Comparison of ENCODE assay signal across 1 cellular context in genomic region chr19:38729653-38730469, GRCh38.
TF ChIP-seq lines count a peak whose summit lies in the region.

No MANE protein-coding gene starts in this region.

TF ChIP-seq in HepG2, 621 proteins besides CTCF, POLR2A, EP300 and RAD21 (continued from another document and continues in another):
- TF ChIP-seq HNF1B (CRISPR knock-in tag; IDR thresholded peaks at IDR 0.05) (no peak), CBFB (CRISPR knock-in tag; IDR thresholded peaks at IDR 0.05) (no peak), TSC22D2 (CRISPR knock-in tag; IDR thresholded peaks at IDR 0.05; ENCODE audit: borderline replicate concordance) (no peak), SMYD3 (CRISPR knock-in tag; IDR thresholded peaks at IDR 0.05) (no peak), ATRX (CRISPR knock-in tag; IDR thresholded peaks at IDR 0.05; ENCODE audit: borderline replicate concordance) (no peak), FOXP1 (IDR thresholded peaks at IDR 0.05) (no peak), FOXP1 (CRISPR knock-in tag; IDR thresholded peaks at IDR 0.05) (no peak), ZNF629 (CRISPR knock-in tag; conservative IDR thresholded peaks at IDR 0.05) (no peak), POLR2AphosphoS5 (IDR thresholded peaks at IDR 0.05; ENCODE audit: low read depth, low read length) (no peak), CCAR2 (optimal IDR thresholded peaks at IDR 0.05; ENCODE audit: low read depth, low read length) (no peak), ASH2L (IDR thresholded peaks at IDR 0.05; ENCODE audit: insufficient read length, low read depth, low read length) (no peak), BORCS8-MEF2B (CRISPR knock-in tag; IDR thresholded peaks at IDR 0.05) (0 out of 2 replicates have a peak, but pooled peaks have one; percentile 20), RXRB (CRISPR knock-in tag; IDR thresholded peaks at IDR 0.05; ENCODE audit: borderline replicate concordance) (peak; percentile 28; the same call in 1 of the 2 replicates), POGZ (CRISPR knock-in tag; IDR thresholded peaks at IDR 0.05) (no peak), SP5 (CRISPR knock-in tag; IDR thresholded peaks at IDR 0.05; ENCODE audit: borderline replicate concordance, low read depth) (no peak), ATF7-NPFF (CRISPR knock-in tag; IDR thresholded peaks at IDR 0.05; ENCODE audit: low read depth) (no peak), JARID2 (CRISPR knock-in tag; IDR thresholded peaks at IDR 0.05; ENCODE audit: insufficient replicate concordance) (no peak), SP1 (IDR thresholded peaks at IDR 0.05) (no peak), SP1 (CRISPR knock-in tag; IDR thresholded peaks at IDR 0.05) (no peak), TMF1 (CRISPR knock-in tag; IDR thresholded peaks at IDR 0.05; ENCODE audit: low read depth) (no peak), ZNF615 (CRISPR knock-in tag; IDR thresholded peaks at IDR 0.05; ENCODE audit: borderline replicate concordance) (no peak), ESRRA (CRISPR knock-in tag; IDR thresholded peaks at IDR 0.05; ENCODE audit: low read depth) (no peak), YEATS4 (CRISPR knock-in tag; IDR thresholded peaks at IDR 0.05; ENCODE audit: borderline replicate concordance) (no peak), HNRNPK (IDR thresholded peaks at IDR 0.05; ENCODE audit: low read depth, low read length, poor library complexity, severe bottlenecking) (no peak), ZNF124 (CRISPR knock-in tag; IDR thresholded peaks at IDR 0.05) (no peak), ARNTL (CRISPR knock-in tag; IDR thresholded peaks at IDR 0.05) (no peak), ZNF367 (CRISPR knock-in tag; IDR thresholded peaks at IDR 0.05; ENCODE audit: borderline replicate concordance) (no peak), ZFYVE20 (CRISPR knock-in tag; IDR thresholded peaks at IDR 0.05; ENCODE audit: borderline replicate concordance, low read depth) (no peak), KDM4B (CRISPR knock-in tag; IDR thresholded peaks at IDR 0.05) (no peak), ZNF780A (CRISPR knock-in tag; IDR thresholded peaks at IDR 0.05) (no peak), HIC2 (CRISPR knock-in tag; IDR thresholded peaks at IDR 0.05; ENCODE audit: low read depth) (no peak), ZBTB34 (CRISPR knock-in tag; IDR thresholded peaks at IDR 0.05) (no peak), ZBTB46 (CRISPR knock-in tag; IDR thresholded peaks at IDR 0.05; ENCODE audit: borderline replicate concordance) (no peak)
- TF ChIP-seq, protein P1, sequence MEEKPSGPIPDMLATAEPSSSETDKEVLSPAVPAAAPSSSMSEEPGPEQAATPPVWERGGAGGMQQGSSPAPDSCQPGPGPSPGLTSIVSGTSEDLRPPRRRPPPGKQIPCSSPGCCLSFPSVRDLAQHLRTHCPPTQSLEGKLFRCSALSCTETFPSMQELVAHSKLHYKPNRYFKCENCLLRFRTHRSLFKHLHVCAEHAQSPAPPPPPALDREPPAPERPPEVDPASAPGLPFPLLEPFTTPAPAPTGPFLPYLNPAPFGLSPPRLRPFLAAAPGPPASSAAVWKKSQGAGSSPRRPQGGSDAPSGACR (CRISPR knock-in tag; IDR thresholded peaks at IDR 0.05): peak; percentile 57; the same call in 1 of the 2 replicates
- TF ChIP-seq, protein P2, sequence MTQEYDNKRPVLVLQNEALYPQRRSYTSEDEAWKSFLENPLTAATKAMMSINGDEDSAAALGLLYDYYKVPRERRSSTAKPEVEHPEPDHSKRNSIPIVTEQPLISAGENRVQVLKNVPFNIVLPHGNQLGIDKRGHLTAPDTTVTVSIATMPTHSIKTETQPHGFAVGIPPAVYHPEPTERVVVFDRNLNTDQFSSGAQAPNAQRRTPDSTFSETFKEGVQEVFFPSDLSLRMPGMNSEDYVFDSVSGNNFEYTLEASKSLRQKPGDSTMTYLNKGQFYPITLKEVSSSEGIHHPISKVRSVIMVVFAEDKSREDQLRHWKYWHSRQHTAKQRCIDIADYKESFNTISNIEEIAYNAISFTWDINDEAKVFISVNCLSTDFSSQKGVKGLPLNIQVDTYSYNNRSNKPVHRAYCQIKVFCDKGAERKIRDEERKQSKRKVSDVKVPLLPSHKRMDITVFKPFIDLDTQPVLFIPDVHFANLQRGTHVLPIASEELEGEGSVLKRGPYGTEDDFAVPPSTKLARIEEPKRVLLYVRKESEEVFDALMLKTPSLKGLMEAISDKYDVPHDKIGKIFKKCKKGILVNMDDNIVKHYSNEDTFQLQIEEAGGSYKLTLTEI (CRISPR knock-in tag; conservative IDR thresholded peaks at IDR 0.05): no peak
- TF ChIP-seq, protein P3, sequence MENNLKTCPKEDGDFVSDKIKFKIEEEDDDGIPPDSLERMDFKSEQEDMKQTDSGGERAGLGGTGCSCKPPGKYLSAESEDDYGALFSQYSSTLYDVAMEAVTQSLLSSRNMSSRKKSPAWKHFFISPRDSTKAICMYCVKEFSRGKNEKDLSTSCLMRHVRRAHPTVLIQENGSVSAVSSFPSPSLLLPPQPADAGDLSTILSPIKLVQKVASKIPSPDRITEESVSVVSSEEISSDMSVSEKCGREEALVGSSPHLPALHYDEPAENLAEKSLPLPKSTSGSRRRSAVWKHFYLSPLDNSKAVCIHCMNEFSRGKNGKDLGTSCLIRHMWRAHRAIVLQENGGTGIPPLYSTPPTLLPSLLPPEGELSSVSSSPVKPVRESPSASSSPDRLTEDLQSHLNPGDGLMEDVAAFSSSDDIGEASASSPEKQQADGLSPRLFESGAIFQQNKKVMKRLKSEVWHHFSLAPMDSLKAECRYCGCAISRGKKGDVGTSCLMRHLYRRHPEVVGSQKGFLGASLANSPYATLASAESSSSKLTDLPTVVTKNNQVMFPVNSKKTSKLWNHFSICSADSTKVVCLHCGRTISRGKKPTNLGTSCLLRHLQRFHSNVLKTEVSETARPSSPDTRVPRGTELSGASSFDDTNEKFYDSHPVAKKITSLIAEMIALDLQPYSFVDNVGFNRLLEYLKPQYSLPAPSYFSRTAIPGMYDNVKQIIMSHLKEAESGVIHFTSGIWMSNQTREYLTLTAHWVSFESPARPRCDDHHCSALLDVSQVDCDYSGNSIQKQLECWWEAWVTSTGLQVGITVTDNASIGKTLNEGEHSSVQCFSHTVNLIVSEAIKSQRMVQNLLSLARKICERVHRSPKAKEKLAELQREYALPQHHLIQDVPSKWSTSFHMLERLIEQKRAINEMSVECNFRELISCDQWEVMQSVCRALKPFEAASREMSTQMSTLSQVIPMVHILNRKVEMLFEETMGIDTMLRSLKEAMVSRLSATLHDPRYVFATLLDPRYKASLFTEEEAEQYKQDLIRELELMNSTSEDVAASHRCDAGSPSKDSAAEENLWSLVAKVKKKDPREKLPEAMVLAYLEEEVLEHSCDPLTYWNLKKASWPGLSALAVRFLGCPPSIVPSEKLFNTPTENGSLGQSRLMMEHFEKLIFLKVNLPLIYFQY (CRISPR knock-in tag; IDR thresholded peaks at IDR 0.05; ENCODE audit: borderline replicate concordance): no peak
- TF ChIP-seq, protein P4, sequence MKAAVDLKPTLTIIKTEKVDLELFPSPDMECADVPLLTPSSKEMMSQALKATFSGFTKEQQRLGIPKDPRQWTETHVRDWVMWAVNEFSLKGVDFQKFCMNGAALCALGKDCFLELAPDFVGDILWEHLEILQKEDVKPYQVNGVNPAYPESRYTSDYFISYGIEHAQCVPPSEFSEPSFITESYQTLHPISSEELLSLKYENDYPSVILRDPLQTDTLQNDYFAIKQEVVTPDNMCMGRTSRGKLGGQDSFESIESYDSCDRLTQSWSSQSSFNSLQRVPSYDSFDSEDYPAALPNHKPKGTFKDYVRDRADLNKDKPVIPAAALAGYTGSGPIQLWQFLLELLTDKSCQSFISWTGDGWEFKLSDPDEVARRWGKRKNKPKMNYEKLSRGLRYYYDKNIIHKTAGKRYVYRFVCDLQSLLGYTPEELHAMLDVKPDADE (CRISPR knock-in tag; IDR thresholded peaks at IDR 0.05): no peak
- TF ChIP-seq, protein P5, sequence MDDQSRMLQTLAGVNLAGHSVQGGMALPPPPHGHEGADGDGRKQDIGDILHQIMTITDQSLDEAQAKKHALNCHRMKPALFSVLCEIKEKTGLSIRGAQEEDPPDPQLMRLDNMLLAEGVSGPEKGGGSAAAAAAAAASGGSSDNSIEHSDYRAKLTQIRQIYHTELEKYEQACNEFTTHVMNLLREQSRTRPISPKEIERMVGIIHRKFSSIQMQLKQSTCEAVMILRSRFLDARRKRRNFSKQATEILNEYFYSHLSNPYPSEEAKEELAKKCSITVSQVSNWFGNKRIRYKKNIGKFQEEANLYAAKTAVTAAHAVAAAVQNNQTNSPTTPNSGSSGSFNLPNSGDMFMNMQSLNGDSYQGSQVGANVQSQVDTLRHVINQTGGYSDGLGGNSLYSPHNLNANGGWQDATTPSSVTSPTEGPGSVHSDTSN (CRISPR knock-in tag; IDR thresholded peaks at IDR 0.05; ENCODE audit: borderline replicate concordance): no peak
- TF ChIP-seq, protein P6, sequence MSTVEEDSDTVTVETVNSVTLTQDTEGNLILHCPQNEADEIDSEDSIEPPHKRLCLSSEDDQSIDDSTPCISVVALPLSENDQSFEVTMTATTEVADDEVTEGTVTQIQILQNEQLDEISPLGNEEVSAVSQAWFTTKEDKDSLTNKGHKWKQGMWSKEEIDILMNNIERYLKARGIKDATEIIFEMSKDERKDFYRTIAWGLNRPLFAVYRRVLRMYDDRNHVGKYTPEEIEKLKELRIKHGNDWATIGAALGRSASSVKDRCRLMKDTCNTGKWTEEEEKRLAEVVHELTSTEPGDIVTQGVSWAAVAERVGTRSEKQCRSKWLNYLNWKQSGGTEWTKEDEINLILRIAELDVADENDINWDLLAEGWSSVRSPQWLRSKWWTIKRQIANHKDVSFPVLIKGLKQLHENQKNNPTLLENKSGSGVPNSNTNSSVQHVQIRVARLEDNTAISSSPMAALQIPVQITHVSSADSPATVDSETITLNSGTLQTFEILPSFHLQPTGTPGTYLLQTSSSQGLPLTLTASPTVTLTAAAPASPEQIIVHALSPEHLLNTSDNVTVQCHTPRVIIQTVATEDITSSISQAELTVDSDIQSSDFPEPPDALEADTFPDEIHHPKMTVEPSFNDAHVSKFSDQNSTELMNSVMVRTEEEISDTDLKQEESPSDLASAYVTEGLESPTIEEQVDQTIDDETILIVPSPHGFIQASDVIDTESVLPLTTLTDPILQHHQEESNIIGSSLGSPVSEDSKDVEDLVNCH (CRISPR knock-in tag; IDR thresholded peaks at IDR 0.05): no peak
- TF ChIP-seq, protein P7, sequence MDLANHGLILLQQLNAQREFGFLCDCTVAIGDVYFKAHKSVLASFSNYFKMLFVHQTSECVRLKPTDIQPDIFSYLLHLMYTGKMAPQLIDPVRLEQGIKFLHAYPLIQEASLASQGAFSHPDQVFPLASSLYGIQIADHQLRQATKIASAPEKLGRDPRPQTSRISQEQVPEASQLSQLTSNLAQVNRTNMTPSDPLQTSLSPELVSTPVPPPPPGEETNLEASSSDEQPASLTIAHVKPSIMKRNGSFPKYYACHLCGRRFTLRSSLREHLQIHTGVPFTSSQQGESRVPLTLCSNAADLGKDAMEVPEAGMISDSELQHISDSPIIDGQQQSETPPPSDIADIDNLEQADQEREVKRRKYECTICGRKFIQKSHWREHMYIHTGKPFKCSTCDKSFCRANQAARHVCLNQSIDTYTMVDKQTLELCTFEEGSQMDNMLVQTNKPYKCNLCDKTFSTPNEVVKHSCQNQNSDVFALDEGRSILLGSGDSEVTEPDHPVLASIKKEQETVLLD (CRISPR knock-in tag; IDR thresholded peaks at IDR 0.05; ENCODE audit: low read depth): no peak
